In the genomic region with DNA sequence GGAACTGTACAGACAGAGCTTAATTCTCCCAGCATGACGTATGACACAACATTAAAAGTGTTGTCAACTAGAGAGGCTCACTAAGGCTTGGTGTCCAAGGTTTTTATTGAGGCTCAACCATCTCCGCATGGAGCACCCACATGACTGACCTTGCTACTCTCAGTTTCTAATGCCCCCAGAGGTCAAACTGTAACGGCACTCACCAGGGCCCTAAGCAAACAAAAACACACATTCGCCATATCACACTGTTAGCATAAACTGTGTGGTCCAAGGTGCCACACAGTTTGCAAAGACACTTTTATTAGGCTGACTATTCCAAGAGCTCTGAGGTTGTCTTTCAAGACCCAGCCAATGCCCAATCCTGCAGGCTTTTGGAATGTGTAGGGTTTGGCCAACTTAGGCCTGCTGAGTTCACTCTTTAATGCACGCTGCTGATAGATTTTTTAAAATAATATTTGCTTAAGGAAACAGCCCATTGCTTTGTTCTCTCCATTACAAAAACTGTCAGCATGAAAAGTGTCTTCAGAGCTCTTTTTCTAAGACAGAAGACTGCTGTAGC, we compare ENCODE assay signal across 28 cellular contexts.
"Had no signal": no experiment of that assay in that cellular context is flagged by ENCODE, and none has a peak within 500 bp of the region (broad histone marks: within the 10 kb centered on the region; RNA-seq: fewer than 3 reads in every experiment).

No MANE protein-coding gene starts in this region.

- H3K36me3 Mint-ChIP-seq: naive thymus-derived CD8-positive, alpha-beta T cell; stimulated activated memory B cell treated with anti-CD40 and anti-IgM and Interleukin-4, amounts not matched to agents 10 μg/mL and 1 μg/mL and 100 μg/mL, for 72 hours; type B pancreatic cell had no signal

- DNase-seq: colonic mucosa; effector CD8-positive, alpha-beta T cell; foreskin keratinocyte; heart left ventricle; left cardiac atrium; left lung; mesenchymal stem cell; midbrain; naive thymus-derived CD8-positive, alpha-beta T cell; nephron progenitor cell; nucleus accumbens; psoas muscle; right cardiac atrium; spleen; stimulated activated CD4-positive, alpha-beta T cell treated with anti-CD3 and anti-CD28 coated beads, Interleukin-4, amount 100 ng/mL, for 4 hours; stimulated activated naive CD8-positive, alpha-beta T cell treated with anti-CD3 and anti-CD28 coated beads, Interleukin-15, Interleukin-2, amounts not matched to agents 100 U/mL and 50 U/mL, for 24 hours; substantia nigra; testis; tibial artery had no signal

- ATAC-seq: foreskin keratinocyte; gastroesophageal sphincter; heart left ventricle; left cardiac atrium; left lung; naive thymus-derived CD8-positive, alpha-beta T cell; psoas muscle; right cardiac atrium; stimulated activated memory B cell treated with anti-CD40 and anti-IgM and Interleukin-4, amounts not matched to agents 10 μg/mL and 1 μg/mL and 100 μg/mL, for 72 hours; stimulated activated naive CD8-positive, alpha-beta T cell treated with anti-CD3 and anti-CD28 coated beads, Interleukin-15, Interleukin-2, amounts not matched to agents 100 U/mL and 50 U/mL, for 24 hours had no signal

- H3K4me1 Mint-ChIP-seq: naive thymus-derived CD8-positive, alpha-beta T cell; stimulated activated memory B cell treated with anti-CD40 and anti-IgM and Interleukin-4, amounts not matched to agents 10 μg/mL and 1 μg/mL and 100 μg/mL, for 72 hours had no signal

- H3K4me1 ChIP-seq: colonic mucosa, esophagus muscularis mucosa, foreskin keratinocyte, gastroesophageal sphincter, heart left ventricle, left lung, psoas muscle, spleen, testis, tibial artery had no signal

- H3K27ac ChIP-seq: colonic mucosa, esophagus muscularis mucosa, foreskin keratinocyte, gastroesophageal sphincter, heart left ventricle, hepatocyte, left lung, psoas muscle, skin epidermis, spleen, testis, tibial artery had no signal

- H3K36me3 ChIP-seq: colonic mucosa, esophagus muscularis mucosa, gastroesophageal sphincter, heart left ventricle, left lung, spleen, tibial artery had no signal

- H3K4me2 ChIP-seq: hepatocyte had no signal

- H3K9me3 ChIP-seq: colonic mucosa, esophagus muscularis mucosa, gastroesophageal sphincter, heart left ventricle, psoas muscle, testis, tibial artery had no signal

- H3K4me3 Mint-ChIP-seq: dendritic cell treated with granulocyte-macrophage colony-stimulating factor and Interleukin-4, amounts not matched to agents 40 ng/mL and 50 ng/mL, for 4 days; naive thymus-derived CD8-positive, alpha-beta T cell; nephron progenitor cell; stimulated activated memory B cell treated with anti-CD40 and anti-IgM and Interleukin-4, amounts not matched to agents 10 μg/mL and 1 μg/mL and 100 μg/mL, for 72 hours; type B pancreatic cell had no signal

- H3K79me2 ChIP-seq: hepatocyte had no signal

- H3K9me3 Mint-ChIP-seq: dendritic cell treated with granulocyte-macrophage colony-stimulating factor and Interleukin-4, amounts not matched to agents 40 ng/mL and 50 ng/mL, for 4 days; nephron progenitor cell; type B pancreatic cell had no signal

- FAIRE-seq: endothelial cell of umbilical vein, islet of Langerhans had no signal

- H3K27ac Mint-ChIP-seq: dendritic cell treated with granulocyte-macrophage colony-stimulating factor and Interleukin-4, amounts not matched to agents 40 ng/mL and 50 ng/mL, for 4 days; naive thymus-derived CD8-positive, alpha-beta T cell; stimulated activated memory B cell treated with anti-CD40 and anti-IgM and Interleukin-4, amounts not matched to agents 10 μg/mL and 1 μg/mL and 100 μg/mL, for 72 hours; type B pancreatic cell had no signal

- H2AFZ ChIP-seq: hepatocyte had no signal

- H3K27me3 Mint-ChIP-seq: dendritic cell treated with granulocyte-macrophage colony-stimulating factor and Interleukin-4, amounts not matched to agents 40 ng/mL and 50 ng/mL, for 4 days; stimulated activated memory B cell treated with anti-CD40 and anti-IgM and Interleukin-4, amounts not matched to agents 10 μg/mL and 1 μg/mL and 100 μg/mL, for 72 hours; type B pancreatic cell had no signal

- H3K4me3 ChIP-seq: colonic mucosa, esophagus muscularis mucosa, gastroesophageal sphincter, heart left ventricle, hepatocyte, left lung, psoas muscle, skin epidermis, spleen, testis, tibial artery had no signal

- H3K27me3 ChIP-seq: colonic mucosa, foreskin keratinocyte, gastroesophageal sphincter, heart left ventricle, hepatocyte, left lung, spleen, testis, tibial artery had no signal
